8 cellular contexts compared by ENCODE assay signal in the genomic region with DNA sequence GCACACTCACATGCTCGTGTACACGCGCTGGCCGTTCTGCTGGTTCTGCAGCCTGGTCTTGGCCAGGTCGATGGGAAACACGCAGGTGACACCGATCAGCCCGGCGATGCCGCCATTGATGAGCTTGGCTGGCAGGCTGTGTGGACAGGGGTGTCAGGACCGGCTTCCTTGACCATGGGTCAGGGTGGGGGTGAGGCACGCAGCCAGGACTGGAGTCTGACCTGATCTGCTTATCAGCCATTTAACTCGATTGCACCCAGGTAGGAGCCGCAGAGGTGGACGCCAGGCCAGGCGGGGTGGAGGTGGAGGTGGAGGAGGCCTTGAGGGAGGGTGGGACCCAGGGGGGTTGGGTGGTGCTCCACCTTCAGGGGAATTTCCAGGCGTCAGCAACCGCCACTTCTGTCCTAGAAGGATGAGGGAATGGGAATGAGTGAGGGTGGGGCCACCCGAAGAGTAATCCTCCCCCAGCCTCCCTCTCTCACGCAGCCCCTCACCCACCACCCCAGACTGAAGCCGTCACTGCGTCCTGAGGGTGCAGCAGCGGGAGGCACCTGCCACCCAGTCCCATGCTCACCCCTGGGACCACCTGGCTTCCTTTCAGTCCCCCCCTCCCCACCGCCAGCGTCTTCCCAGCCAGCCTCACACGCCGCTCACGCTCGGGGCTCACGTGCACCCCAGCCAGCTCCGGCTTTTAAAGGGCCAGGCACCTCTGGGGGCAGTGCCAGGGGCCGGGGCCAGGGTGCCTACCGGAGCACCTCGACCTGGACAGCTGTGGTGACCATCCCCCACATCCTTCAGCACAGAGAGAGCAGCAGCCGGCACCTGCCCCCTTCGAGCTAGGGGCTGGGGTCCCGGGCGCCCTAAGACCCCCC. TPM values are rescaled to one million over a fixed set of nuclear protein-coding genes. Genes with fewer than 3 reads are reported as not detected.
A peak's percentile ranks its signal among the peaks of the same experiment; 100 is the strongest.
DNase-seq lines count a peak whose midpoint lies in the region; ATAC-seq and TF ChIP-seq lines count a peak whose summit lies in the region.

No MANE protein-coding gene starts in this region.

- H3K36me3 ChIP-seq in RWPE2 (ENCODE audit: low read depth) (peaks cover 7% of the 10 kb centered on the region; the same call in 1 of the 2 replicates), fibroblast of lung (ENCODE audit: control insufficient read depth, insufficient read depth, low read length) (peaks cover 14% of the 10 kb centered on the region), stomach smooth muscle (ENCODE audit: control insufficient read depth in 2 of 2, insufficient read depth in 2 of 2, low read length in 2 of 2) (no peaks in the 10 kb centered on the region)

- in situ Hi-C loops in GM13976 (cut with MboI; ENCODE audit: low sequenced_read_pairs, unreplicated experiment) = no loop called here

- DNase-seq in NCI-H2227 (lab: John Stamatoyannopoulos, UW; ENCODE audit: unreplicated experiment) (peak; percentile 68), NCI-H2227 treated with DMSO at 0.1 percent for 48 hours (lab: John Stamatoyannopoulos, UW) (no peak), RWPE2 (ENCODE audit: low spot score) (no peak), fibroblast of lung (ENCODE audit: low read depth in 2 of 2) (no peak), GM13976 (ENCODE audit: low spot score) (no peak)
- no peak for DNase-seq in activated effector memory CD4-positive, alpha-beta T cell treated with anti-CD3 and anti-CD28 coated beads, Interleukin-2, amount 50 U/mL, for 16 hours

- H3K9me3 ChIP-seq in RWPE2 (ENCODE audit: severe bottlenecking) (no peaks in the 10 kb centered on the region), fibroblast of lung (ENCODE audit: control insufficient read depth, insufficient read depth, low read depth, low read length) (no peaks in the 10 kb centered on the region), stomach smooth muscle (ENCODE audit: control insufficient read depth in 2 of 2, low read length in 2 of 2) (no peaks in the 10 kb centered on the region)

- H3K4me1 ChIP-seq in RWPE2 (ENCODE audit: insufficient read depth, poor library complexity, severe bottlenecking) (peaks cover 2% of the 10 kb centered on the region), fibroblast of lung (ENCODE audit: control insufficient read depth, extremely low read depth, insufficient read depth, low read length) (peaks cover 7% of the 10 kb centered on the region), stomach smooth muscle (ENCODE audit: control insufficient read depth, insufficient read depth, low read length) (peaks cover 33% of the 10 kb centered on the region)

- H3K27me3 ChIP-seq in RWPE2 (ENCODE audit: insufficient read depth, poor library complexity, severe bottlenecking) (no peaks in the 10 kb centered on the region), fibroblast of lung (ENCODE audit: control insufficient read depth, insufficient read depth, low read length) (no peaks in the 10 kb centered on the region), stomach smooth muscle (ENCODE audit: control insufficient read depth in 1 of 2, insufficient read depth in 2 of 2, low read length in 2 of 2) (peaks cover 6 to 7% of the 10 kb centered on the region in 2 donors)

- H3K27ac ChIP-seq in RWPE2 (ENCODE audit: poor library complexity, severe bottlenecking) (peak overlapping the region; percentile 70), fibroblast of lung (ENCODE audit: insufficient read depth, low read length) (peak overlapping the region; percentile 88), stomach smooth muscle (ENCODE audit: low read length) (no peak overlapping the region)

- H3K4me3 ChIP-seq in RWPE2 (ENCODE audit: severe bottlenecking) (peak overlapping the region; percentile 69), fibroblast of lung (replicated peaks in 1 of 4; ENCODE audit: control extremely low read depth in 1 of 4, insufficient read depth in 1 of 4, low read depth in 3 of 4, low read length in 4 of 4) (peak overlapping the region; percentile 56 to 80 (median 74)), stomach smooth muscle (ENCODE audit: low read length in 2 of 2) (peak overlapping the region; percentile 81 to 85)

- no peaks in the 10 kb centered on the region for H4K20me1 ChIP-seq in fibroblast of lung (ENCODE audit: control insufficient read depth, extremely low read depth, insufficient read depth, low read length)

- peaks cover 17% of the 10 kb centered on the region for H3K79me2 ChIP-seq in fibroblast of lung (ENCODE audit: control insufficient read depth, insufficient read depth, low read length)

- peak overlapping the region; percentile 88 for H3K4me2 ChIP-seq in fibroblast of lung (ENCODE audit: extremely low read depth, insufficient read depth, low read length)

- TF ChIP-seq CTCF in RWPE2 (IDR thresholded peaks at IDR 0.05; ENCODE audit: poor library complexity, severe bottlenecking) = no peak
- no peak for TF ChIP-seq CTCF in fibroblast of lung (conservative IDR thresholded peaks at IDR 0.05 in 1 of 2, IDR thresholded peaks at IDR 0.05 in 1 of 2; ENCODE audit: low read depth in 1 of 2, low read length in 2 of 2)
- TF ChIP-seq CTCF in GM13976 (IDR thresholded peaks at IDR 0.05; ENCODE audit: borderline replicate concordance, control extremely low read depth, extremely low read depth, insufficient read depth, missing control alignments) = no peak

- ATAC-seq in RWPE2 (ENCODE audit: low read depth) (peak; percentile 6; the same call in 1 of the 3 replicates), GM21717 (IDR thresholded peaks at IDR 0.05; ENCODE audit: unreplicated experiment) (no peak)

- no peak overlapping the region for H2AFZ ChIP-seq in fibroblast of lung (ENCODE audit: low read length)

- peak overlapping the region; percentile 37 for H3K9ac ChIP-seq in fibroblast of lung (ENCODE audit: insufficient read depth, low read length)
- H3K9ac ChIP-seq in stomach smooth muscle (ENCODE audit: low read length in 2 of 2) = peak overlapping the region in 1 of 2 donors; percentile 79

RNA-seq across cellular contexts. Expression of a gene that starts 3.1 kb away (rescaled TPM):
- 8.0 and 9.9 TPM in 2 replicates for total RNA-seq in fibroblast of lung
- polyA plus RNA-seq in fibroblast of lung = 10.4 and 19.9 TPM in 2 replicates
- 13.7 and 28.7 TPM in 2 replicates for polyA plus RNA-seq in fibroblast of lung (2012)
- polyA minus RNA-seq in fibroblast of lung (ENCODE audit: low replicate concordance) = 13.5 and 24.9 TPM in 2 replicates

RNA-seq across cellular contexts. Expression of a gene that starts 5.1 kb away (rescaled TPM):
- 0.26 and 1.3 TPM in 2 replicates for total RNA-seq in fibroblast of lung
- 0.25 and 0.71 TPM in 2 replicates for polyA plus RNA-seq in fibroblast of lung
- polyA plus RNA-seq in fibroblast of lung (2012) = 5.1 and 18.3 TPM in 2 replicates
- polyA minus RNA-seq in fibroblast of lung (ENCODE audit: low replicate concordance) = 0.47 and 0.93 TPM in 2 replicates

RNA-seq across cellular contexts. Expression of a gene that starts 10.0 kb away (rescaled TPM):
- 7.4 and 14.2 TPM in 2 replicates for total RNA-seq in fibroblast of lung
- polyA plus RNA-seq in fibroblast of lung = 2.2 and 3.8 TPM in 2 replicates
- polyA plus RNA-seq in fibroblast of lung (2012) = 4.6 and 11.9 TPM in 2 replicates
- 5.1 and 12.4 TPM in 2 replicates for polyA minus RNA-seq in fibroblast of lung (ENCODE audit: low replicate concordance)

RNA-seq across cellular contexts. Expression of a gene that starts 14.8 kb away (rescaled TPM):
- 282 and 294 TPM in 2 replicates for total RNA-seq in fibroblast of lung
- polyA plus RNA-seq in fibroblast of lung = 741 and 904 TPM in 2 replicates
- 1,458 and 1,948 TPM in 2 replicates for polyA plus RNA-seq in fibroblast of lung (2012)
- polyA minus RNA-seq in fibroblast of lung (ENCODE audit: low replicate concordance) = 327 and 443 TPM in 2 replicates

RNA-seq across cellular contexts. Expression of a gene that starts 17.7 kb away (rescaled TPM):
- 19.0 and 20.3 TPM in 2 replicates for total RNA-seq in fibroblast of lung
- 13.9 and 14.7 TPM in 2 replicates for polyA plus RNA-seq in fibroblast of lung
- 29.3 and 31.6 TPM in 2 replicates for polyA plus RNA-seq in fibroblast of lung (2012)
- 25.6 and 62.3 TPM in 2 replicates for polyA minus RNA-seq in fibroblast of lung (ENCODE audit: low replicate concordance)
